Comparison of ENCODE assay signal across 8 cellular contexts in the genomic region with DNA sequence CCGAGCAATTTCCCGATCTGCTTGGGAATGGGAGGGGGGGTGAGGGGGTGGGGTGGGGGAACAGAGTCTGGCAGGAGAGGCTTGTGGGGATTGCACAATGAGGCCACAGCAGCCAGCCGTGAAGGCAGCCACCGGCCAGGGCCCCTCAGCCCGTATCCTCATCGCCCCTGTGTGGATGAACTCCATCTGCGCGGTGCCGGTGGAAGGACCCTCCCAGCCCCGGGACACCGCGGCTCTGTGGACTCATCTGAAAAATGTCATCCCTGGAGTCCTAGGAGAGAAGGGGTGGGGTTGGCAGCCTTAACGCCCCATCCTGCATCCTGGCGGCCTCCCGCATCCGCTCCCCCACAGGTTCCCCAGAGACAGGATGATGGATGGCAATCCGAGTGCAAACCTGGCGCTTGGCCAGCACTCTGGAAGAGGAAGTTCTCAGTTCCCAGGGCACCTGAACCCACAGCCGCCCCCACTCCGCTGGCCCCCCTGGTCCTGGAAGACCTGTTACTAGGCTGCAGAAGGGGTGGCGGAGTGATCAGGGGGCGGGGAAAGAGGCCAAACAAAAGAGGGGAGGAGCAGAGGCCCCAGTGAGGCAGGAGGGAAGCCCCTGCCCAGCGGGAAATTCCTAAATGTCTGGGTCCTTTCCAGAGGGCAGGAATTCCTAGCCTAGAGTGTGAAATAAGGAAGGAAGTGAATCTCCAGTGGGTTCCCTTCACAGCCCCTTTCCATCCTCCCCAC. TPM values are rescaled to one million over a fixed set of nuclear protein-coding genes. Genes with fewer than 3 reads are reported as not detected.
DNase-seq lines count a peak whose midpoint lies in the region; ATAC-seq and TF ChIP-seq lines count a peak whose summit lies in the region.

No MANE protein-coding gene starts in this region.

- H3K9me3 Mint-ChIP-seq in activated CD4-positive, alpha-beta memory T cell treated with anti-CD3 and anti-CD28 coated beads for 36 hours = no peaks in the 10 kb centered on the region
- no peaks in the 10 kb centered on the region for H3K9me3 Mint-ChIP-seq in activated T-helper 2 cell treated with anti-CD3 and anti-CD28 coated beads, Interferon-gamma antibody, Interleukin-2, Interleukin-4, amounts not matched to agents 10 μg/mL and 5 μg/mL and 100 μg/mL, durations not matched to agents 14 hours and 24 hours and 36 hours

- ATAC-seq in left cardiac atrium = peak; percentile 22 to 38

- no peaks in the 10 kb centered on the region for H4K20me1 ChIP-seq in OCI-LY7 (ENCODE audit: insufficient read depth, low read length)

- peak; percentile 97 for DNase-seq in Daoy (ENCODE audit: low read depth)
- peak; percentile 76 for DNase-seq in NCI-H146 (lab: John Stamatoyannopoulos, UW)
- peak; percentile 41 for DNase-seq in T1000 (lab: John Stamatoyannopoulos, UW)
- DNase-seq in left cardiac atrium = peak; percentile 92
- DNase-seq in sigmoid colon = peak; percentile 96
- DNase-seq in activated CD4-positive, alpha-beta memory T cell treated with anti-CD3 and anti-CD28 coated beads for 36 hours = no peak
- no peak for DNase-seq in OCI-LY7 (ENCODE audit: low spot score)
- DNase-seq in activated T-helper 2 cell treated with anti-CD3 and anti-CD28 coated beads, Interferon-gamma antibody, Interleukin-2, Interleukin-4, amounts not matched to agents 10 μg/mL and 5 μg/mL and 100 μg/mL, durations not matched to agents 14 hours and 24 hours and 36 hours (ENCODE audit: low spot score) = no peak

- H3K9me2 ChIP-seq in OCI-LY7 (ENCODE audit: insufficient read depth, low read length) = no peaks in the 10 kb centered on the region

- peak overlapping the region; percentile 44 to 78 (median 64) for H3K4me3 ChIP-seq in sigmoid colon
- no peak overlapping the region for H3K4me3 ChIP-seq in OCI-LY7 (ENCODE audit: low read depth, low read length, poor library complexity, severe bottlenecking)

- peaks cover 0 to 22% (median 3%) of the 10 kb centered on the region in 3 donors for H3K27me3 ChIP-seq in sigmoid colon

- H3K27me3 Mint-ChIP-seq in activated CD4-positive, alpha-beta memory T cell treated with anti-CD3 and anti-CD28 coated beads for 36 hours = peaks cover 21% of the 10 kb centered on the region
- H3K27me3 Mint-ChIP-seq in activated T-helper 2 cell treated with anti-CD3 and anti-CD28 coated beads, Interferon-gamma antibody, Interleukin-2, Interleukin-4, amounts not matched to agents 10 μg/mL and 5 μg/mL and 100 μg/mL, durations not matched to agents 14 hours and 24 hours and 36 hours (ENCODE audit: low read depth) = peaks cover 31% of the 10 kb centered on the region

- CTCF ChIA-PET in activated CD4-positive, alpha-beta memory T cell treated with anti-CD3 and anti-CD28 coated beads for 36 hours (lab: Charles Lee) = no interaction called here
- CTCF ChIA-PET in OCI-LY7 (lab: Charles Lee; ENCODE audit: unreplicated experiment) = no interaction called here

- no peaks in the 10 kb centered on the region for H3K36me3 ChIP-seq in sigmoid colon
- H3K36me3 ChIP-seq in OCI-LY7 (ENCODE audit: insufficient read depth, low read length) = no peaks in the 10 kb centered on the region

- intact Hi-C loops in left cardiac atrium (cut with DNase I) (no loop called here), sigmoid colon (cut with DNase I) (no loop called here), OCI-LY7 (cut with micrococcal nuclease; ENCODE audit: unreplicated experiment) (no loop called here)
- intact Hi-C loops in activated CD4-positive, alpha-beta memory T cell treated with anti-CD3 and anti-CD28 coated beads for 36 hours (cut with micrococcal nuclease) = no loop called here
- intact Hi-C loops in activated T-helper 2 cell treated with anti-CD3 and anti-CD28 coated beads, Interferon-gamma antibody, Interleukin-2, Interleukin-4, amounts not matched to agents 10 μg/mL and 5 μg/mL and 100 μg/mL, durations not matched to agents 14 hours and 24 hours and 36 hours (cut with micrococcal nuclease) = no loop called here

- H3K27ac ChIP-seq in sigmoid colon = peak overlapping the region; percentile 83 to 87 (median 86)
- no peak overlapping the region for H3K27ac ChIP-seq in OCI-LY7 (ENCODE audit: low read depth, low read length, poor library complexity, severe bottlenecking)

- H2AFZ ChIP-seq in OCI-LY7 (ENCODE audit: low read length) = no peak overlapping the region

- BruUV-seq in OCI-LY7 (replicated peaks; lab: Mats Ljungman, UMichigan) = no TSS peak

- POLR2A ChIA-PET in activated CD4-positive, alpha-beta memory T cell treated with anti-CD3 and anti-CD28 coated beads for 36 hours (lab: Charles Lee) = no interaction called here
- POLR2A ChIA-PET in OCI-LY7 (lab: Charles Lee) = no interaction called here

- no peak for TF ChIP-seq POLR2A in sigmoid colon (IDR thresholded peaks at IDR 0.05)

- no peak overlapping the region for H3K4me2 ChIP-seq in OCI-LY7 (ENCODE audit: low read length)

- H3K9me3 ChIP-seq in sigmoid colon (no peaks in the 10 kb centered on the region), OCI-LY7 (ENCODE audit: low read length) (no peaks in the 10 kb centered on the region)

- no peaks in the 10 kb centered on the region for H3K36me3 Mint-ChIP-seq in activated CD4-positive, alpha-beta memory T cell treated with anti-CD3 and anti-CD28 coated beads for 36 hours
- H3K36me3 Mint-ChIP-seq in activated T-helper 2 cell treated with anti-CD3 and anti-CD28 coated beads, Interferon-gamma antibody, Interleukin-2, Interleukin-4, amounts not matched to agents 10 μg/mL and 5 μg/mL and 100 μg/mL, durations not matched to agents 14 hours and 24 hours and 36 hours (ENCODE audit: low read depth) = no peaks in the 10 kb centered on the region

- H3K79me2 ChIP-seq in OCI-LY7 (ENCODE audit: insufficient read depth, low read depth, low read length) = no peaks in the 10 kb centered on the region

- H3K27ac Mint-ChIP-seq in activated CD4-positive, alpha-beta memory T cell treated with anti-CD3 and anti-CD28 coated beads for 36 hours = no peak overlapping the region
- no peak overlapping the region for H3K27ac Mint-ChIP-seq in activated T-helper 2 cell treated with anti-CD3 and anti-CD28 coated beads, Interferon-gamma antibody, Interleukin-2, Interleukin-4, amounts not matched to agents 10 μg/mL and 5 μg/mL and 100 μg/mL, durations not matched to agents 14 hours and 24 hours and 36 hours

- TF ChIP-seq CTCF in sigmoid colon (IDR thresholded peaks at IDR 0.05) (no peak), OCI-LY7 (conservative IDR thresholded peaks at IDR 0.05; ENCODE audit: low read length) (no peak)

- TF ChIP-seq EP300 in sigmoid colon (IDR thresholded peaks at IDR 0.05) = no peak

- WGBS in sigmoid colon, 2 donors = 4 to 6% methylated on average over 23 of the region's 23 CpGs

- no peak overlapping the region for H3K4me3 Mint-ChIP-seq in activated CD4-positive, alpha-beta memory T cell treated with anti-CD3 and anti-CD28 coated beads for 36 hours
- H3K4me3 Mint-ChIP-seq in activated T-helper 2 cell treated with anti-CD3 and anti-CD28 coated beads, Interferon-gamma antibody, Interleukin-2, Interleukin-4, amounts not matched to agents 10 μg/mL and 5 μg/mL and 100 μg/mL, durations not matched to agents 14 hours and 24 hours and 36 hours (ENCODE audit: low read depth) = no peak overlapping the region

- H3K4me1 ChIP-seq in sigmoid colon (peaks cover 0 to 68% (median 64%) of the 10 kb centered on the region in 4 donors), OCI-LY7 (ENCODE audit: insufficient read depth, low read length, poor library complexity, severe bottlenecking) (peaks cover 7% of the 10 kb centered on the region)

- peaks cover 2% of the 10 kb centered on the region for H3K4me1 Mint-ChIP-seq in activated CD4-positive, alpha-beta memory T cell treated with anti-CD3 and anti-CD28 coated beads for 36 hours (ENCODE audit: low read depth)
- no peaks in the 10 kb centered on the region for H3K4me1 Mint-ChIP-seq in activated T-helper 2 cell treated with anti-CD3 and anti-CD28 coated beads, Interferon-gamma antibody, Interleukin-2, Interleukin-4, amounts not matched to agents 10 μg/mL and 5 μg/mL and 100 μg/mL, durations not matched to agents 14 hours and 24 hours and 36 hours (ENCODE audit: low read depth)

RNA-seq across cellular contexts. Expression of a gene that starts 1.2 kb away (rescaled TPM):
- total RNA-seq in Daoy (2014; rRNA removed; shearing (Covaris generic)) = 137 and 142 TPM in 2 replicates
- total RNA-seq in left cardiac atrium (10 to 100 TPM; 60.2 to 72.0 TPM), sigmoid colon (10 to 100 TPM; 21.2 to 59.1 (median 36.6) TPM), OCI-LY7 (2022) (not detected in 2 replicates)
- polyA plus RNA-seq in sigmoid colon = 10 to 100 TPM; 11.8 to 68.0 (median 28.8) TPM
- total RNA-seq in activated CD4-positive, alpha-beta memory T cell treated with anti-CD3 and anti-CD28 coated beads for 36 hours = under 1 TPM; 0.50 to 0.56 TPM
- not detected in 2 replicates for total RNA-seq in OCI-LY7 (2014; rRNA removed; shearing (Covaris generic))
- 0.64 and 1.0 TPM in 2 replicates for total RNA-seq in activated T-helper 2 cell treated with anti-CD3 and anti-CD28 coated beads, Interferon-gamma antibody, Interleukin-2, Interleukin-4, amounts not matched to agents 10 μg/mL and 5 μg/mL and 100 μg/mL, durations not matched to agents 14 hours and 24 hours and 36 hours

RNA-seq across cellular contexts. Expression of a gene that starts 27.5 kb away (rescaled TPM):
- 0.97 TPM in 1 of 2 replicates, not detected in the other for total RNA-seq in Daoy (2014; rRNA removed; shearing (Covaris generic))
- total RNA-seq in left cardiac atrium (under 1 TPM; 0.91 to 0.92 TPM), sigmoid colon (1 to 10 TPM in 2 of 4 donors, under 1 TPM in 2; 0.36 to 1.8 (median 0.90) TPM), OCI-LY7 (2022) (not detected in 2 replicates)
- 10 to 100 TPM in 1 of 3 donors, 1 to 10 TPM in 2; 3.0 to 23.8 (median 6.0) TPM for polyA plus RNA-seq in sigmoid colon
- not detected for total RNA-seq in activated CD4-positive, alpha-beta memory T cell treated with anti-CD3 and anti-CD28 coated beads for 36 hours
- total RNA-seq in OCI-LY7 (2014; rRNA removed; shearing (Covaris generic)) = not detected in 2 replicates
- total RNA-seq in activated T-helper 2 cell treated with anti-CD3 and anti-CD28 coated beads, Interferon-gamma antibody, Interleukin-2, Interleukin-4, amounts not matched to agents 10 μg/mL and 5 μg/mL and 100 μg/mL, durations not matched to agents 14 hours and 24 hours and 36 hours = not detected in 2 replicates

RNA-seq across cellular contexts. Expression of a gene that starts 38.0 kb away (rescaled TPM):
- not detected in 2 replicates for total RNA-seq in Daoy (2014; rRNA removed; shearing (Covaris generic))
- total RNA-seq in left cardiac atrium (under 1 TPM in 1 of 2 donors, not detected in 1; 0.47 TPM), sigmoid colon (not detected), OCI-LY7 (2022) (not detected in 2 replicates)
- polyA plus RNA-seq in sigmoid colon = under 1 TPM in 1 of 3 donors, not detected in 2; 0.17 TPM
- not detected for total RNA-seq in activated CD4-positive, alpha-beta memory T cell treated with anti-CD3 and anti-CD28 coated beads for 36 hours
- total RNA-seq in OCI-LY7 (2014; rRNA removed; shearing (Covaris generic)) = not detected in 2 replicates
- total RNA-seq in activated T-helper 2 cell treated with anti-CD3 and anti-CD28 coated beads, Interferon-gamma antibody, Interleukin-2, Interleukin-4, amounts not matched to agents 10 μg/mL and 5 μg/mL and 100 μg/mL, durations not matched to agents 14 hours and 24 hours and 36 hours = not detected in 2 replicates

Comparison
In these comparisons a context has a peak if more than half of its experiments do, and no peak if none do; other contexts are left out.
1. DNase-seq: peak in Daoy (single experiment), NCI-H146 (single experiment), T1000 (single experiment), left cardiac atrium (single experiment) and sigmoid colon (single experiment); none in activated CD4-positive, alpha-beta memory T cell treated with anti-CD3 and anti-CD28 coated beads for 36 hours (single experiment), OCI-LY7 (single experiment) and activated T-helper 2 cell treated with anti-CD3 and anti-CD28 coated beads, Interferon-gamma antibody, Interleukin-2, Interleukin-4, amounts not matched to agents 10 μg/mL and 5 μg/mL and 100 μg/mL, durations not matched to agents 14 hours and 24 hours and 36 hours (single experiment).
2. RNA of a gene that starts 1.2 kb away (total RNA-seq): 137 to 142 TPM in Daoy, 60.2 to 72.0 TPM in left cardiac atrium and 21.2 to 59.1 TPM in sigmoid colon; 0.64 to 1.0 TPM in activated T-helper 2 cell treated with anti-CD3 and anti-CD28 coated beads, Interferon-gamma antibody, Interleukin-2, Interleukin-4, amounts not matched to agents 10 μg/mL and 5 μg/mL and 100 μg/mL, durations not matched to agents 14 hours and 24 hours and 36 hours, 0.50 to 0.56 TPM in activated CD4-positive, alpha-beta memory T cell treated with anti-CD3 and anti-CD28 coated beads for 36 hours and not detected in OCI-LY7; every median in the first group is over 10 times any median in the second.